In genomic region chr11:19196458-19196857, GRCh38 we compare ENCODE assay signal across 23 cellular contexts. TPM values are rescaled to one million over a fixed set of nuclear protein-coding genes. Genes with fewer than 3 reads are reported as not detected.
DNase-seq lines count a peak whose midpoint lies in the region; ATAC-seq and TF ChIP-seq lines count a peak whose summit lies in the region.
"Had no signal": no experiment of that assay in that cellular context is flagged by ENCODE, and none has a peak within 500 bp of the region (broad histone marks: within the 10 kb centered on the region; RNA-seq: fewer than 3 reads in every experiment).

No MANE protein-coding gene starts in this region.

- TF ChIP-seq CTCF in heart left ventricle (IDR thresholded peaks at IDR 0.05): no peak
- TF ChIP-seq CTCF in mucosa of descending colon (IDR thresholded peaks at IDR 0.05): no peak

- H3K27ac ChIP-seq in heart left ventricle (peak overlapping the region; percentile 7 to 96 (median 82)), skeletal muscle tissue (ENCODE audit: low read depth, low read length) (peak overlapping the region; percentile 98)
- H3K27ac ChIP-seq: BLaER1 treated with 17β-estradiol and CSF1 and Interleukin-3, amounts not matched to agents 10 nM and 100 nM; KMS-11; Peyer's patch had no signal

- ATAC-seq in heart left ventricle (peak; percentile 63 to 74 (median 69)), mucosa of descending colon (peak; percentile 75), GM21737 (IDR thresholded peaks at IDR 0.05; ENCODE audit: unreplicated experiment) (no peak)
- ATAC-seq: CD8-positive, alpha-beta T cell had no signal

- peak overlapping the region in 2 of 3 donors; percentile 15 to 33 for H3K9ac ChIP-seq in skeletal muscle tissue (ENCODE audit: low read depth in 1 of 3, low read length in 3 of 3)
- H3K9ac ChIP-seq: BLaER1 treated with 17β-estradiol and CSF1 and Interleukin-3, amounts not matched to agents 10 nM and 100 nM; KMS-11; SK-N-SH had no signal

- H3K4me1 ChIP-seq in heart left ventricle: peaks cover 0 to 43% (median 8%) of the 10 kb centered on the region in 12 donors
- no peaks in the 10 kb centered on the region for H3K4me1 ChIP-seq in mucosa of descending colon (ENCODE audit: low read depth)
- peaks cover 30 to 52% (median 38%) of the 10 kb centered on the region in 3 donors for H3K4me1 ChIP-seq in skeletal muscle tissue (ENCODE audit: control insufficient read depth in 3 of 3, insufficient read depth in 3 of 3, low read length in 3 of 3)

- no peaks in the 10 kb centered on the region for H3K9me3 ChIP-seq in heart left ventricle
- H3K9me3 ChIP-seq in mucosa of descending colon: no peaks in the 10 kb centered on the region
- no peaks in the 10 kb centered on the region for H3K9me3 ChIP-seq in skeletal muscle tissue (ENCODE audit: control insufficient read depth in 3 of 3, low read length in 3 of 3)
- H3K9me3 ChIP-seq: BLaER1 treated with 17β-estradiol and CSF1 and Interleukin-3, amounts not matched to agents 10 nM and 100 nM; Peyer's patch; SK-N-SH had no signal

- H3K4me3 ChIP-seq in heart left ventricle (peak overlapping the region in 4 of 12 donors; percentile 5 to 17 (median 8)), mucosa of descending colon (no peak overlapping the region), skeletal muscle tissue (ENCODE audit: low read length in 3 of 3) (peak overlapping the region in 1 of 3 donors; percentile 6)
- H3K4me3 ChIP-seq: BLaER1 treated with 17β-estradiol and CSF1 and Interleukin-3, amounts not matched to agents 10 nM and 100 nM; Peyer's patch had no signal

- intact Hi-C loops in heart left ventricle (cut with DNase I) (loop anchor here in 1 of 10 donors (5.0 kb wide), 1 partner anchor 41 kb away; no protein-coding TSS in a partner anchor), mucosa of descending colon (cut with DNase I, micrococcal nuclease) (no loop called here)

- H3K36me3 ChIP-seq in heart left ventricle (peaks cover 0 to 15% (median 1%) of the 10 kb centered on the region in 9 donors), mucosa of descending colon (ENCODE audit: low read depth) (no peaks in the 10 kb centered on the region), skeletal muscle tissue (ENCODE audit: control insufficient read depth in 3 of 3, insufficient read depth in 3 of 3, low read length in 3 of 3) (peaks cover under 1 to 7% (median 4%) of the 10 kb centered on the region in 3 donors)
- H3K36me3 ChIP-seq: BLaER1 treated with 17β-estradiol and CSF1 and Interleukin-3, amounts not matched to agents 10 nM and 100 nM; Peyer's patch had no signal

- peak; percentile 42 for DNase-seq in HT-29 (ENCODE audit: low spot score)
- DNase-seq in heart left ventricle: peak in 4 of 5 donors; percentile 75 to 81 (median 78)
- peak in 2 of 3 donors; percentile 35 to 59 for DNase-seq in mucosa of descending colon
- no peak for DNase-seq in NCI-H146 (lab: John Stamatoyannopoulos, UW)
- no peak for DNase-seq in NCI-H187 treated with DMSO at 0.1 percent for 48 hours (lab: John Stamatoyannopoulos, UW)
- DNase-seq: Calu3; CD8-positive, alpha-beta T cell; DMS53; EL; H9; NCI-H1417 treated with DMSO at 0.1 percent for 48 hours; NCI-H2029; NCI-H345; NCI-H524 treated with DMSO at 0.1 percent for 48 hours; SHP77; SK-N-SH had no signal

- H3K27me3 ChIP-seq in heart left ventricle: no peaks in the 10 kb centered on the region
- no peaks in the 10 kb centered on the region for H3K27me3 ChIP-seq in skeletal muscle tissue (ENCODE audit: control insufficient read depth in 3 of 3, insufficient read depth in 3 of 3, low read length in 3 of 3)
- H3K27me3 ChIP-seq: BLaER1 treated with 17β-estradiol and CSF1 and Interleukin-3, amounts not matched to agents 10 nM and 100 nM; Peyer's patch had no signal

- no peak for TF ChIP-seq POLR2A in heart left ventricle (IDR thresholded peaks at IDR 0.05)

- 47 to 62% (median 56%) methylated on average over 7 of the region's 7 CpGs for WGBS in heart left ventricle, 4 donors

RNA-seq across cellular contexts. Expression of gene CSRP3, which starts 5.3 kb away (rescaled TPM):
- not detected in 2 replicates for total RNA-seq in HT-29 (2014; rRNA removed; shearing (Covaris generic))
- total RNA-seq in heart left ventricle (1,000 to 10,000 TPM in 8 of 9 donors, 100 to 1,000 TPM in 1; 988 to 3,521 (median 2,213) TPM), mucosa of descending colon (under 1 TPM in 1 of 3 donors, not detected in 2; 0.94 TPM), skeletal muscle tissue (360 TPM)
- polyA plus RNA-seq in heart left ventricle: 1,000 to 10,000 TPM; 1,002 to 1,556 TPM
- total RNA-seq: Calu3; CD8-positive, alpha-beta T cell; H9; HT1080; M059J; Peyer's patch had no signal
- polyA plus RNA-seq: SK-N-SH had no signal

RNA-seq across cellular contexts. Expression of gene E2F8, which starts 44.3 kb away (rescaled TPM):
- 5.3 and 5.9 TPM in 2 replicates for total RNA-seq in HT-29 (2014; rRNA removed; shearing (Covaris generic))
- 1 to 10 TPM; 2.3 to 6.6 (median 4.2) TPM for total RNA-seq in heart left ventricle
- 1 to 10 TPM in 1 of 2 donors, under 1 TPM in 1; 0.84 to 3.0 TPM for polyA plus RNA-seq in heart left ventricle
- total RNA-seq in mucosa of descending colon: 10 to 100 TPM in 1 of 3 donors, 1 to 10 TPM in 2; 1.7 to 10.4 (median 5.1) TPM
- 4.2 TPM for total RNA-seq in skeletal muscle tissue

Comparison
In these comparisons a context has a peak if more than half of its experiments do, and no peak if none do; other contexts are left out.
1. DNase-seq: peak in HT-29 (single experiment), heart left ventricle (4 of 5) and mucosa of descending colon (2 of 3); none in NCI-H146 (single experiment) and NCI-H187 treated with DMSO at 0.1 percent for 48 hours (single experiment).
2. RNA of gene CSRP3, which starts 5.3 kb away (total RNA-seq): 988 to 3,521 TPM in heart left ventricle and 360 TPM in skeletal muscle tissue (single experiment); 0.94 TPM in mucosa of descending colon and not detected in HT-29; every median in the first group is over 100 times any median in the second.